Comparison of ENCODE assay signal across 1 cellular context in the genomic region with DNA sequence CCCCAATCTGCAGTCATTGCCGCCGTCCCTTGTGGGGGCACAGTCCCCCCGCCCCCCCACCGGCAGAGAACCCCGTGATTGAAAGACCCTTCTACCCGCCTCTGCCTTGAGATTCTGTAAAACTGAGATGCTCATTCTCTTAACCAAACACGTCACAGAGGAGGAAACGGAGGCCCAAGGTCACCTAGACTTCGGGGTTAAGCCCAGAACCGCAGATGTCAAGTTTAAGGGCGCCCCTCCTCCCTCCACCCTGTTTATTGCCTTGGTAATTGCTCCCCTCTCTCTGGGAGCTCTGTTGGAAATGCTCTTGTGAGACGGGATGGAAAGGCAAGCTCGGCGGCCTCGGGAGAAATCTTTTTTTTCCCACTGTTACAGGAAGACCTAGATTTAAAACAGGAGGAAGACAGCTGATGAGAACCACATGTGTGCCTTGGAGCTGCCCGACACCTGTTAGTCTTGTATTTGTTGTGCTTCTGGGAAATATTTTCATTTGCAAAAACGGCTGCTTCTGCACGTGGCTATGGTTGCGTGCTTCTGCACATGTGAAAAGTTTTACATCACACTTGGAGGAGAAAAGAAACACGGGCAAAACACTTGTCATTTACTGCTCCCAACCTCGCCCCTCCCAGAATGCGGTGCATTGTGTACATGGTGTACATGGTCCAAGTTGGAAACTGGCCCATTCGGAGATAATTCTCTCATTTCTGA.
TF ChIP-seq lines count a peak whose summit lies in the region.

No MANE protein-coding gene starts in this region.

TF ChIP-seq in HEK293T, 16 proteins besides CTCF, POLR2A, EP300 and RAD21:
- TF ChIP-seq, protein P1, sequence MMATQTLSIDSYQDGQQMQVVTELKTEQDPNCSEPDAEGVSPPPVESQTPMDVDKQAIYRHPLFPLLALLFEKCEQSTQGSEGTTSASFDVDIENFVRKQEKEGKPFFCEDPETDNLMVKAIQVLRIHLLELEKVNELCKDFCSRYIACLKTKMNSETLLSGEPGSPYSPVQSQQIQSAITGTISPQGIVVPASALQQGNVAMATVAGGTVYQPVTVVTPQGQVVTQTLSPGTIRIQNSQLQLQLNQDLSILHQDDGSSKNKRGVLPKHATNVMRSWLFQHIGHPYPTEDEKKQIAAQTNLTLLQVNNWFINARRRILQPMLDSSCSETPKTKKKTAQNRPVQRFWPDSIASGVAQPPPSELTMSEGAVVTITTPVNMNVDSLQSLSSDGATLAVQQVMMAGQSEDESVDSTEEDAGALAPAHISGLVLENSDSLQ (IDR thresholded peaks at IDR 0.05) = no peak
- peak; percentile 29; the same call in 1 of the 2 replicates for TF ChIP-seq L3MBTL2 (conservative IDR thresholded peaks at IDR 0.05)
